Comparison of ENCODE assay signal across 20 cellular contexts in the genomic region with DNA sequence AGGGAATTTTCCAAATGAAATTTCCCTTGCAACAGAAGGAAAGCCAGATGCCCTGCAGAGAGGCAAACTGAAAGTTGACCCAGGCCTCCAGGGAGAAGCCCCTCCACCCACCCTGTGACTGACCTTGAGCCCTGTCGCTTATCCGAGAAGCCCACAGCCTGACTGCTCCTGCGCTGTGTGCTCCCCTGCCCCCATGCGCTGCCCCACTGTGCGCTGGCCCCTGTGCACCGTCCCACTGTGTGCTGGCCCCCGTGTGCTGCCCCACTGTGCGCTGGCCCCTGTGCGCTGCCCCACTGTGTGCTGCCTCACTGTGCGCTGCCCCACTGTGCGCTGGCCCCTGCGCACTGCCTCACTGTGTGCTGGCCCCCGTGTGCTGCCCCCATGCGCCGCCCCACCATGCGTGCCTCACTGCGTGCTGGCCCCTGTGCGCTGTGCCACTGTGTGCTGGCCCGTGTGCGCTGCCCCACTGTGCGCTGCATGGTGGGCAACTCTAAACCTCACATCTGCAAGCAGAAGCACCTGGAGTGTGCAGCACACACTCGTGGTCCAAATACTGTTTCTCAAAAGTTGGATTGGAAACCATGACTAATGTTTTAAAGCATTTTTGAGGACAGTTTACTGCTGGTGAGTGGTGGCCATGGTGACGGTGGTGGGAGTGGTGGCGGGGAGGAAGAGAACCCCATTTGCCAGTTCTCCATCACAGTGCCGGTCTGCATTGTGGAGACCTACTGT. TPM values are rescaled to one million over a fixed set of nuclear protein-coding genes. Genes with fewer than 3 reads are reported as not detected.
A peak's percentile ranks its signal among the peaks of the same experiment; 100 is the strongest.
DNase-seq lines count a peak whose midpoint lies in the region; ATAC-seq, FAIRE-seq and TF ChIP-seq lines count a peak whose summit lies in the region.
"Had no signal": no experiment of that assay in that cellular context is flagged by ENCODE, and none has a peak within 500 bp of the region (broad histone marks: within the 10 kb centered on the region; RNA-seq: fewer than 3 reads in every experiment).

No MANE protein-coding gene starts in this region.

- intact Hi-C loops in HepG2 (cut with micrococcal nuclease; ENCODE audit: unreplicated experiment): no loop called here

- H3K27ac ChIP-seq in HepG2 (ENCODE audit: extremely low read length, insufficient read depth, low read length): no peak overlapping the region
- H3K27ac ChIP-seq in RWPE1: no peak overlapping the region
- H3K27ac ChIP-seq: colonic mucosa, neutrophil had no signal

- peak; percentile 60 for ATAC-seq in HepG2
- no peak for ATAC-seq in GM19455 (IDR thresholded peaks at IDR 0.05; ENCODE audit: unreplicated experiment)
- ATAC-seq: activated T-cell treated with anti-CD3 and anti-CD28 coated beads, Interleukin-2, amount 50 U/mL, for 4 hours had no signal

- 28% methylated on average over 5 of the region's 25 CpGs for WGBS in HepG2 (ENCODE audit: low lambda C conversion rate)

- H3K9me3 ChIP-seq in BE2C (no peaks in the 10 kb centered on the region; the same call in none of the 2 replicates), HepG2 (ENCODE audit: low read length) (no peaks in the 10 kb centered on the region)
- H3K9me3 ChIP-seq: colonic mucosa, neutrophil had no signal

- FAIRE-seq in HepG2 (lab: Jason Lieb, UNC): no peak

- TF ChIP-seq EP300 in HepG2 (IDR thresholded peaks at IDR 0.05; ENCODE audit: low read depth in 2 of 2, low read length in 2 of 2) (no peak), HepG2 (CRISPR knock-in tag; IDR thresholded peaks at IDR 0.05; ENCODE audit: borderline replicate concordance) (no peak)

- TF ChIP-seq RAD21 in HepG2 (CRISPR knock-in tag; IDR thresholded peaks at IDR 0.05): no peak

- no peak overlapping the region for H3K4me3 ChIP-seq in BE2C (ENCODE audit: low read depth, low read length)
- H3K4me3 ChIP-seq in HepG2 (replicated peaks in 1 of 3; ENCODE audit: insufficient read depth in 1 of 3, low read depth in 2 of 3, low read length in 3 of 3): peak overlapping the region in 1 of 3 experiments; percentile 36; a peak in 1 of 6 replicates
- H3K4me3 ChIP-seq: colonic mucosa had no signal

- in situ Hi-C loops in HepG2 (cut with HindIII; ENCODE audit: extremely low pct_ligation_motif_present, low pct_unique_long_range_greater_than_20kb): loop anchor here (10.0 kb wide), 1 partner anchor 171 kb away; a partner anchor contains a TSS

- no TSS peak for BruUV-seq in HepG2 (replicated peaks; lab: Mats Ljungman, UMichigan)

- peak; percentile 34 for DNase-seq in AG08396 (ENCODE audit: low spot score)
- DNase-seq in BE2C: peak; percentile 36
- peak; percentile 4 for DNase-seq in SW480 (ENCODE audit: low spot score)
- DNase-seq in HepG2 (ENCODE audit: low spot score): peak; percentile 52
- no peak for DNase-seq in hypothalamus (lab: John Stamatoyannopoulos, UW)
- no peak for DNase-seq in NK-92 (lab: John Stamatoyannopoulos, UW; ENCODE audit: unreplicated experiment)
- no peak for DNase-seq in RWPE1 (ENCODE audit: low spot score)
- DNase-seq: activated CD4-positive, alpha-beta T cell treated with anti-CD3 and anti-CD28 coated beads, Interleukin-2, amount 50 U/mL, for 4 hours; activated naive CD4-positive, alpha-beta T cell treated with anti-CD3 and anti-CD28 coated beads, Interleukin-2, amount 10 ng/mL, durations not matched to agents 7 days and 5 days; activated T-cell treated with anti-CD3 and anti-CD28 coated beads, Interleukin-2, amount 50 U/mL, for 4 hours; colonic mucosa; EL; endodermal cell; MM.1S; NCI-H187; SHP77 treated with DMSO at 0.1 percent for 48 hours; stimulated activated CD4-positive, alpha-beta T cell treated with anti-CD3 and anti-CD28 coated beads, Interleukin-12 subunit alpha, Interleukin-12 subunit beta, amount 100 ng/mL, for 4 hours; T-helper 1 cell had no signal

- H3K79me2 ChIP-seq in HepG2 (ENCODE audit: insufficient read depth, low read length): no peaks in the 10 kb centered on the region

- TF ChIP-seq POLR2A in HepG2 (IDR thresholded peaks at IDR 0.05; ENCODE audit: insufficient read depth in 1 of 2, low read depth in 2 of 2, low read length in 2 of 2): no peak

- H4K20me1 ChIP-seq in HepG2 (ENCODE audit: insufficient read depth, low read length): no peaks in the 10 kb centered on the region

- CTCF ChIA-PET in HepG2 (lab: Yijun Ruan, JAX; ENCODE audit: low intra/inter-chr PET ratio, low total read pairs) (no interaction called here), RWPE1 (lab: Yijun Ruan, JAX) (no interaction called here)

- TF ChIP-seq CTCF in BE2C (IDR thresholded peaks at IDR 0.05; ENCODE audit: low read depth, low read length) (no peak), HepG2 (CRISPR knock-in tag; IDR thresholded peaks at IDR 0.05) (no peak), RWPE1 (conservative IDR thresholded peaks at IDR 0.05; ENCODE audit: low read depth) (no peak)

- H3K4me1 ChIP-seq in BE2C (no peaks in the 10 kb centered on the region), HepG2 (ENCODE audit: insufficient read depth, low read length) (peaks cover 42% of the 10 kb centered on the region)
- H3K4me1 ChIP-seq: colonic mucosa had no signal

- peak overlapping the region; percentile 41 for H3K4me2 ChIP-seq in HepG2 (ENCODE audit: low read depth, low read length)

- H3K27me3 ChIP-seq in BE2C: 0 out of 2 replicates have a peak, but pooled peaks cover 5% of the 10 kb centered on the region
- H3K27me3 ChIP-seq in HepG2 (ENCODE audit: control insufficient read depth in 1 of 2, insufficient read depth in 2 of 2, low read length in 2 of 2): no peaks in the 10 kb centered on the region; a peak in 1 of 5 replicates
- H3K27me3 ChIP-seq: colonic mucosa had no signal

- H3K36me3 ChIP-seq in BE2C: no peaks in the 10 kb centered on the region
- no peaks in the 10 kb centered on the region for H3K36me3 ChIP-seq in HepG2 (replicated peaks in 1 of 2; ENCODE audit: control insufficient read depth in 1 of 2, insufficient read depth in 2 of 2, low read length in 2 of 2)
- H3K36me3 ChIP-seq: colonic mucosa, neutrophil had no signal

- H2AFZ ChIP-seq in HepG2 (ENCODE audit: low read length): no peak overlapping the region

- POLR2A ChIA-PET in HepG2 (lab: Yijun Ruan, JAX) (interaction anchor here (0.8 kb wide), 1 partner anchor 9 kb away, joined by 3 read pairs; no protein-coding TSS in a partner anchor), RWPE1 (lab: Yijun Ruan, JAX; ENCODE audit: low non-redundant PET) (no interaction called here)

- H3K9ac ChIP-seq in HepG2 (ENCODE audit: insufficient read depth, low read depth, low read length): no peak overlapping the region

TF ChIP-seq in HepG2, 621 proteins besides CTCF, POLR2A, EP300 and RAD21 (continues in another document):
- TF ChIP-seq TBX2 (CRISPR knock-in tag; IDR thresholded peaks at IDR 0.05; ENCODE audit: borderline replicate concordance): 0 out of 2 replicates have a peak, but pooled peaks have one; percentile 32

RNA-seq across cellular contexts. Expression of a gene that starts 8.3 kb away (rescaled TPM):
- polyA plus RNA-seq in BE2C (2012; ENCODE audit: insufficient read depth, insufficient read length, low read depth): 104 TPM
- 141 and 213 TPM in 2 replicates for total RNA-seq in HepG2 (2016; rRNA removed; fragmentation: Illumina TruSeq; extraction: Trizol)
- total RNA-seq in HepG2 (2016; cell fraction: cytosol; rRNA removed; fragmentation: Illumina TruSeq; extraction: Trizol; ENCODE audit: low read depth): 24.3 and 28.6 TPM in 2 replicates
- 139 and 219 TPM in 2 replicates for total RNA-seq in HepG2 (2016; cell fraction: insoluble cytoplasmic fraction; rRNA removed; fragmentation: Illumina TruSeq; extraction: Trizol)
- 37.5 and 43.6 TPM in 2 replicates for total RNA-seq in HepG2 (2016; cell fraction: membrane; rRNA removed; fragmentation: Illumina TruSeq; extraction: Trizol)
- total RNA-seq in HepG2 (2016; cell fraction: nucleus; rRNA removed; fragmentation: Illumina TruSeq; extraction: Trizol): 48.8 and 49.5 TPM in 2 replicates
- 27.2 and 32.3 TPM in 2 replicates for polyA plus RNA-seq in HepG2 (2011; rRNA removed)
- polyA plus RNA-seq in HepG2 (2011; cell fraction: cytosol; rRNA removed): 30.3 and 39.4 TPM in 2 replicates
- 12.6 and 17.4 TPM in 2 replicates for polyA plus RNA-seq in HepG2 (2011; cell fraction: nucleus; rRNA removed)
- 52.6 and 70.0 TPM in 2 replicates for polyA plus RNA-seq in HepG2 (2012)
- 28.9 and 31.1 TPM in 2 replicates for polyA plus RNA-seq in HepG2 (2016; cell fraction: cytosol; fragmentation: Illumina TruSeq; extraction: Trizol; ENCODE audit: low read depth)
- polyA plus RNA-seq in HepG2 (2016; cell fraction: insoluble cytoplasmic fraction; fragmentation: Illumina TruSeq; extraction: Trizol; ENCODE audit: low read depth): 220 and 231 TPM in 2 replicates
- 28.9 and 29.2 TPM in 2 replicates for polyA plus RNA-seq in HepG2 (2016; cell fraction: membrane; fragmentation: Illumina TruSeq; extraction: Trizol; ENCODE audit: low read depth)
- 73.7 and 88.9 TPM in 2 replicates for polyA plus RNA-seq in HepG2 (2016; cell fraction: nucleus; fragmentation: Illumina TruSeq; extraction: Trizol; ENCODE audit: insufficient read depth, low read depth)
- 23.2 and 27.5 TPM in 2 replicates for polyA minus RNA-seq in HepG2 (2011; rRNA and poly(A)+ RNA removed; ENCODE audit: low replicate concordance)
- 19.1 and 25.1 TPM in 2 replicates for polyA minus RNA-seq in HepG2 (2011; cell fraction: cytosol; rRNA and poly(A)+ RNA removed)
- 36.8 and 50.7 TPM in 2 replicates for polyA minus RNA-seq in HepG2 (2011; cell fraction: nucleus; rRNA and poly(A)+ RNA removed)

RNA-seq across cellular contexts. Expression of a gene that starts 33.0 kb away (rescaled TPM):
- polyA plus RNA-seq in BE2C (2012; ENCODE audit: insufficient read depth, insufficient read length, low read depth): 20.8 TPM
- 8.6 and 8.9 TPM in 2 replicates for total RNA-seq in HepG2 (2016; rRNA removed; fragmentation: Illumina TruSeq; extraction: Trizol)
- 2.2 and 3.1 TPM in 2 replicates for total RNA-seq in HepG2 (2016; cell fraction: cytosol; rRNA removed; fragmentation: Illumina TruSeq; extraction: Trizol; ENCODE audit: low read depth)
- 7.2 and 8.0 TPM in 2 replicates for total RNA-seq in HepG2 (2016; cell fraction: insoluble cytoplasmic fraction; rRNA removed; fragmentation: Illumina TruSeq; extraction: Trizol)
- total RNA-seq in HepG2 (2016; cell fraction: membrane; rRNA removed; fragmentation: Illumina TruSeq; extraction: Trizol): 11.2 and 13.1 TPM in 2 replicates
- total RNA-seq in HepG2 (2016; cell fraction: nucleus; rRNA removed; fragmentation: Illumina TruSeq; extraction: Trizol): 5.6 and 5.9 TPM in 2 replicates
- 4.6 and 5.1 TPM in 2 replicates for polyA plus RNA-seq in HepG2 (2011; rRNA removed)
- polyA plus RNA-seq in HepG2 (2011; cell fraction: cytosol; rRNA removed): 5.0 and 5.2 TPM in 2 replicates
- polyA plus RNA-seq in HepG2 (2011; cell fraction: nucleus; rRNA removed): 5.8 and 6.6 TPM in 2 replicates
- polyA plus RNA-seq in HepG2 (2012): 8.0 and 9.4 TPM in 2 replicates
- polyA plus RNA-seq in HepG2 (2016; cell fraction: cytosol; fragmentation: Illumina TruSeq; extraction: Trizol; ENCODE audit: low read depth): 2.2 and 2.7 TPM in 2 replicates
- 10.4 and 13.0 TPM in 2 replicates for polyA plus RNA-seq in HepG2 (2016; cell fraction: insoluble cytoplasmic fraction; fragmentation: Illumina TruSeq; extraction: Trizol; ENCODE audit: low read depth)
- polyA plus RNA-seq in HepG2 (2016; cell fraction: membrane; fragmentation: Illumina TruSeq; extraction: Trizol; ENCODE audit: low read depth): 8.6 and 9.7 TPM in 2 replicates
- polyA plus RNA-seq in HepG2 (2016; cell fraction: nucleus; fragmentation: Illumina TruSeq; extraction: Trizol; ENCODE audit: insufficient read depth, low read depth): 10.6 and 12.8 TPM in 2 replicates
- 6.9 and 14.2 TPM in 2 replicates for polyA minus RNA-seq in HepG2 (2011; rRNA and poly(A)+ RNA removed; ENCODE audit: low replicate concordance)
- polyA minus RNA-seq in HepG2 (2011; cell fraction: cytosol; rRNA and poly(A)+ RNA removed): 3.9 and 5.1 TPM in 2 replicates
- polyA minus RNA-seq in HepG2 (2011; cell fraction: nucleus; rRNA and poly(A)+ RNA removed): 5.9 and 6.6 TPM in 2 replicates

Comparison
In these comparisons a context has a peak if more than half of its experiments do, and no peak if none do; other contexts are left out.
1. DNase-seq: peak in AG08396 (single experiment), BE2C (single experiment), SW480 (single experiment) and HepG2 (single experiment); none in hypothalamus (0 of 51), NK-92 (single experiment) and RWPE1 (single experiment).